1 cellular context compared by ENCODE assay signal in genomic region chr9:104769029-104769428, GRCh38. TPM values are rescaled to one million over a fixed set of nuclear protein-coding genes. Genes with fewer than 3 reads are reported as not detected.
"Had no signal": no experiment of that assay in that cellular context is flagged by ENCODE, and none has a peak within 500 bp of the region (broad histone marks: within the 10 kb centered on the region; RNA-seq: fewer than 3 reads in every experiment).

No MANE protein-coding gene starts in this region.

RNA-seq across cellular contexts. Expression of gene NIPSNAP3B, which starts 5.1 kb away (rescaled TPM):
- total RNA-seq: MCF 10A had no signal
